In the genomic region with DNA sequence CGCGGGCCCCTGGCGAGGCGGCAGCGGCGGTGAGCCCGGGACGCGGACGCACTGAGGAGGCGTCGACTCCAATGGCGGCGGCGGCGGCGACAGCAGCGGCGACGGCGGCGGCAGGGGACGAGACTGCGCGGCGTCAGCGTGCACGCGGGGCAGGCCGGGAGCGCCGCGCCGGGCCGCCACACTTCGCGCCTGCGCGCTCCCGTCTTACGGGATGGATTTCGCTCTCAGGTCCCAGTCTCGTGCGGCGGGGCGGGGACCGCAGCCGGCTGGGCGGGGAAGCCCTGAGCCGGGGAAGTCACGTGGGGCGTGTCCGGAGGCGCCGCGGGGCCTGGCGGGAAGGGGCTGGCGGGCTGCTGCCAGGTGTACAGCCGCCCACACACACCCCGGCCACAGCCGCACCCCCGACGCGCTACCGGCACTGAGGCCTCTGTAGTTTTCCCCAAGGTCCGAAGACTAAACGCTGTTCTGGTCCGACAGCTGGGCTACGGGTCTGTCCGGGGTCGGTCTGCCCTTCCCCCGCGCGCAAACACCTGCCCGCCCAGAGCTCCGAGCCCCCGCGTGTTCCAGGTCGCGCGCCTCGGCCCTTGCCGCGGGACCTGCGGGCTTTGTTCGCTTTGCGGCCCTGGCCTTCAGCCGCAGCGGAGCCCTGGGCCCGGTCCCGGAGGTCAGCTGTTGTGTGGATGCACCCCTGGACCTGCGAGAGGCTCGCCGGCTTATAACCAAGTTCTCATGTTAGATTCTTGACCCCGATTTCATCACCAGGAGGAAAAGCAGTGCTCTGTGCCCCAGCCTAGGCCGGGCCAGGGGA, we compare ENCODE assay signal across 8 cellular contexts. TPM values are rescaled to one million over a fixed set of nuclear protein-coding genes. Genes with fewer than 3 reads are reported as not detected.
DNase-seq lines count a peak whose midpoint lies in the region; ATAC-seq, FAIRE-seq and TF ChIP-seq lines count a peak whose summit lies in the region.

Gene YTHDF1 (minus strand): TSS at position 91 of the 808 bp plus-strand sequence. CDS start 239 bp downstream, outside the sequence.

- H3K4me3 ChIP-seq in kidney (ENCODE audit: low read length in 2 of 2), result peak within 1 kb of the TSS; percentile 71 to 82

- peaks cover 0 to 24% of the 10 kb centered on the region in 2 donors for H3K4me1 ChIP-seq in kidney (ENCODE audit: control insufficient read depth in 1 of 2, insufficient read depth in 1 of 2, low read depth in 1 of 2, low read length in 2 of 2)

- peak; percentile 89 for ATAC-seq in HG03432 (IDR thresholded peaks at IDR 0.05; ENCODE audit: unreplicated experiment)

- DNase-seq in AML-193 (lab: John Stamatoyannopoulos, UW), result peak; percentile 90 to 91
- peak; percentile 94 for DNase-seq in NCI-H460 (ENCODE audit: extremely low read depth, low read depth)
- DNase-seq in activated CD4-positive, CD25-positive, alpha-beta regulatory T cell treated with anti-CD3 and anti-CD28 coated beads, Interleukin-2, amount 50 U/mL, for 72 hours, result peak; percentile 98
- DNase-seq in cerebellar cortex (ENCODE audit: low spot score), result peak; percentile 92
- DNase-seq in kidney, result peak; percentile 99
- DNase-seq in stimulated activated CD4-positive, alpha-beta T cell treated with anti-CD3 and anti-CD28 coated beads, Interleukin-15, amount 100 ng/mL, for 1 hour (ENCODE audit: low read depth in 1 of 2, low spot score in 1 of 2), result peak; percentile 93 to 95

- FAIRE-seq in kidney (lab: Jason Lieb, UNC), result no peak

- peak within 1 kb of the TSS; percentile 79 to 85 for H3K27ac ChIP-seq in kidney (ENCODE audit: low read depth in 2 of 2, low read length in 2 of 2)

- TF ChIP-seq CTCF in kidney (IDR thresholded peaks at IDR 0.05; ENCODE audit: borderline replicate concordance, extremely low read depth, insufficient read depth), result no peak

- H3K9ac ChIP-seq in kidney (ENCODE audit: low read length in 2 of 2), result peak within 1 kb of the TSS; percentile 61 to 71

- intact Hi-C loops in kidney (cut with DNase I), result no loop called here

- no peaks in the 10 kb centered on the region for H3K9me3 ChIP-seq in kidney (ENCODE audit: control insufficient read depth in 1 of 2, low read length in 2 of 2)

- H3K36me3 ChIP-seq in kidney (ENCODE audit: control insufficient read depth in 1 of 2, insufficient read depth in 2 of 2, low read length in 2 of 2), result peaks cover 10 to 18% of the 10 kb centered on the region in 2 donors

- peak; percentile 64 for TF ChIP-seq POLR2A in GM19193 (IDR thresholded peaks at IDR 0.05; ENCODE audit: extremely low read depth, insufficient read depth, insufficient read length)

RNA-seq across cellular contexts. Expression of gene YTHDF1, which starts in this region (rescaled TPM):
- 19.0 and 21.1 TPM in 2 replicates for total RNA-seq in NCI-H460 (2014; rRNA removed; shearing (Covaris generic))
- polyA plus RNA-seq in NCI-H460 (2014; cell fraction: nucleus; rRNA removed), result 24.9 and 34.6 TPM in 2 replicates
- 43.1 TPM for total RNA-seq in kidney
- 21.9 TPM for polyA plus RNA-seq in kidney (ENCODE audit: insufficient read depth, low read depth, low replicate concordance)

Comparison
In these comparisons a context has a peak if more than half of its experiments do, and no peak if none do; other contexts are left out.
1. Peak in every context shown above with its lines: DNase-seq, ATAC-seq, H3K4me3 ChIP-seq and H3K27ac ChIP-seq.